15 cellular contexts compared by ENCODE assay signal in genomic region chr9:106467847-106468163, GRCh38.
DNase-seq lines count a peak whose midpoint lies in the region; ATAC-seq and TF ChIP-seq lines count a peak whose summit lies in the region.
"Had no signal": no experiment of that assay in that cellular context is flagged by ENCODE, and none has a peak within 500 bp of the region (broad histone marks: within the 10 kb centered on the region; RNA-seq: fewer than 3 reads in every experiment).

No MANE protein-coding gene starts in this region.

- H3K36me3 ChIP-seq in HUES64 (ENCODE audit: insufficient read depth, low read length), result no peaks in the 10 kb centered on the region
- no peaks in the 10 kb centered on the region for H3K36me3 ChIP-seq in smooth muscle cell (ENCODE audit: low read depth)
- H3K36me3 ChIP-seq in hepatocyte (replicated peaks; ENCODE audit: insufficient read depth, low read depth), result no peaks in the 10 kb centered on the region

- peak; percentile 43 for ATAC-seq in Right ventricle myocardium superior (ENCODE audit: poor library complexity)
- ATAC-seq: PC-3 had no signal

- H3K4me2 ChIP-seq in smooth muscle cell, result peak overlapping the region; percentile 28
- H3K4me2 ChIP-seq in hepatocyte, result no peak overlapping the region

- H3K4me1 ChIP-seq in HUES64 (ENCODE audit: insufficient read depth, low read length) (peaks cover 12% of the 10 kb centered on the region), smooth muscle cell (ENCODE audit: low read depth) (no peaks in the 10 kb centered on the region), hepatocyte (ENCODE audit: insufficient read depth) (peaks cover 9% of the 10 kb centered on the region)

- H2AFZ ChIP-seq in smooth muscle cell (ENCODE audit: low read depth) (no peak overlapping the region), hepatocyte (no peak overlapping the region)

- no peaks in the 10 kb centered on the region for H3F3A ChIP-seq in smooth muscle cell (ENCODE audit: low read depth)

- H3K79me2 ChIP-seq in smooth muscle cell (ENCODE audit: low read depth) (no peaks in the 10 kb centered on the region), hepatocyte (no peaks in the 10 kb centered on the region)

- 88% methylated on average over 1 of the region's 1 CpG for WGBS in HUES64
- 63% methylated on average over 1 of the region's 1 CpG for WGBS in smooth muscle cell (ENCODE audit: low lambda C conversion rate)
- WGBS in hepatocyte (ENCODE audit: low lambda C conversion rate, missing lambda C conversion rate), result 59% methylated on average over 1 of the region's 1 CpG

- TF ChIP-seq CTCF in smooth muscle cell (IDR thresholded peaks at IDR 0.05; ENCODE audit: borderline replicate concordance, insufficient read depth, poor library complexity, severe bottlenecking) (no peak), hepatocyte (IDR thresholded peaks at IDR 0.05; ENCODE audit: poor library complexity) (no peak)

- no peak overlapping the region for H3K4me3 ChIP-seq in HUES64 (ENCODE audit: low read length)
- no peak overlapping the region for H3K4me3 ChIP-seq in smooth muscle cell
- no peak overlapping the region for H3K4me3 ChIP-seq in hepatocyte

- H3K9me2 ChIP-seq in hepatocyte (replicated peaks; ENCODE audit: insufficient read depth), result no peaks in the 10 kb centered on the region

- DNase-seq in Right ventricle myocardium superior (no peak), cardiac septum (ENCODE audit: low spot score) (no peak), epithelial cell of prostate (ENCODE audit: low read depth, low spot score) (no peak), smooth muscle cell (lab: John Stamatoyannopoulos, UW; ENCODE audit: unreplicated experiment) (no peak), ecto neural progenitor cell (ENCODE audit: low spot score) (no peak), 8988T (no peak), hepatocyte (ENCODE audit: low spot score) (no peak)
- DNase-seq: C1 segment of cervical spinal cord, GDM1, NCI-H1105 treated with DMSO at 0.1 percent for 48 hours, NCI-H187, PC-3 had no signal

- H3K9me3 ChIP-seq in HUES64 (ENCODE audit: insufficient read depth, low read depth, low read length), result 0 out of 2 replicates have a peak, but pooled peaks cover 3% of the 10 kb centered on the region
- no peaks in the 10 kb centered on the region for H3K9me3 ChIP-seq in smooth muscle cell (replicated peaks; ENCODE audit: low read depth)
- no peaks in the 10 kb centered on the region for H3K9me3 ChIP-seq in hepatocyte (ENCODE audit: low read depth)

- no peak overlapping the region for H3K9ac ChIP-seq in HUES64 (ENCODE audit: low read depth, low read length)
- H3K9ac ChIP-seq in smooth muscle cell (ENCODE audit: low read depth), result no peak overlapping the region

- H3K27me3 ChIP-seq in HUES64 (ENCODE audit: insufficient read depth, low read length), result no peaks in the 10 kb centered on the region
- H3K27me3 ChIP-seq in smooth muscle cell (ENCODE audit: low read depth), result no peaks in the 10 kb centered on the region
- H3K27me3 ChIP-seq in hepatocyte, result no peaks in the 10 kb centered on the region

- intact Hi-C loops in Right ventricle myocardium superior (cut with DNase I) (no loop called here), cardiac septum (cut with DNase I) (no loop called here)

- H4K20me1 ChIP-seq in smooth muscle cell (ENCODE audit: low read depth), result no peaks in the 10 kb centered on the region
- no peaks in the 10 kb centered on the region for H4K20me1 ChIP-seq in hepatocyte (ENCODE audit: insufficient read depth, poor library complexity, severe bottlenecking)

- H3K27ac ChIP-seq in HUES64 (ENCODE audit: low read depth, low read length) (peak overlapping the region; percentile 75; the same call in 1 of the 2 replicates), epithelial cell of prostate (peak overlapping the region; percentile 54), smooth muscle cell (ENCODE audit: low read depth) (no peak overlapping the region), hepatocyte (no peak overlapping the region)
- H3K27ac ChIP-seq: HL-60, RWPE1 had no signal

Comparison
In these comparisons a context has a peak if more than half of its experiments do, and no peak if none do; other contexts are left out.
1. H3K27ac ChIP-seq: peak in HUES64 (single experiment) and epithelial cell of prostate (single experiment); none in smooth muscle cell (single experiment) and hepatocyte (single experiment).